ENCODE assay signal across 14 cellular contexts in genomic region chr5:157576678-157577077, GRCh38. TPM values are rescaled to one million over a fixed set of nuclear protein-coding genes. Genes with fewer than 3 reads are reported as not detected.
DNase-seq lines count a peak whose midpoint lies in the region; ATAC-seq lines count a peak whose summit lies in the region.
"Had no signal": no experiment of that assay in that cellular context is flagged by ENCODE, and none has a peak within 500 bp of the region (broad histone marks: within the 10 kb centered on the region; RNA-seq: fewer than 3 reads in every experiment).

No MANE protein-coding gene starts in this region.

- peaks cover 22% of the 10 kb centered on the region for H3K36me3 Mint-ChIP-seq in activated CD4-positive, alpha-beta T cell treated with anti-CD3 and anti-CD28 coated beads for 36 hours (ENCODE audit: low read depth)
- peaks cover 35% of the 10 kb centered on the region for H3K36me3 Mint-ChIP-seq in stimulated activated effector memory CD8-positive, alpha-beta T cell treated with anti-CD3 and anti-CD28 coated beads, Interleukin-12 subunit alpha, Interleukin-12 subunit beta, amount 100 ng/mL, for 72 hours

- H3K27ac Mint-ChIP-seq in activated CD4-positive, alpha-beta T cell treated with anti-CD3 and anti-CD28 coated beads for 36 hours, result no peak overlapping the region
- H3K27ac Mint-ChIP-seq in stimulated activated effector memory CD8-positive, alpha-beta T cell treated with anti-CD3 and anti-CD28 coated beads, Interleukin-12 subunit alpha, Interleukin-12 subunit beta, amount 100 ng/mL, for 72 hours, result no peak overlapping the region

- no peak for ATAC-seq in activated CD4-positive, alpha-beta T cell treated with anti-CD3 and anti-CD28 coated beads for 36 hours
- ATAC-seq in stimulated activated effector memory CD8-positive, alpha-beta T cell treated with anti-CD3 and anti-CD28 coated beads, Interleukin-12 subunit alpha, Interleukin-12 subunit beta, amount 100 ng/mL, for 72 hours, result no peak
- ATAC-seq in left lobe of liver, result no peak

- no peaks in the 10 kb centered on the region for H3K9me3 Mint-ChIP-seq in activated CD4-positive, alpha-beta T cell treated with anti-CD3 and anti-CD28 coated beads for 36 hours (ENCODE audit: low read depth)
- H3K9me3 Mint-ChIP-seq in stimulated activated effector memory CD8-positive, alpha-beta T cell treated with anti-CD3 and anti-CD28 coated beads, Interleukin-12 subunit alpha, Interleukin-12 subunit beta, amount 100 ng/mL, for 72 hours, result no peaks in the 10 kb centered on the region

- peak overlapping the region in 1 of 2 experiments; percentile 47 for H2BK12ac ChIP-seq in mesenchymal stem cell (ENCODE audit: low read length in 2 of 2)

- H3K36me3 ChIP-seq in SJSA1 (peaks cover 14% of the 10 kb centered on the region), mesenchymal stem cell (ENCODE audit: control insufficient read depth in 1 of 2, insufficient read depth in 2 of 2, low read depth in 1 of 2, low read length in 2 of 2) (no peaks in the 10 kb centered on the region)
- H3K36me3 ChIP-seq: colonic mucosa had no signal

- no peak overlapping the region for H3K9ac ChIP-seq in mesenchymal stem cell (ENCODE audit: low read length)

- H2AFZ ChIP-seq in mesenchymal stem cell (ENCODE audit: low read depth, low read length), result no peak overlapping the region

- H3K9me3 ChIP-seq in SJSA1 (replicated peaks) (no peaks in the 10 kb centered on the region), mesenchymal stem cell (ENCODE audit: control insufficient read depth, low read length) (no peaks in the 10 kb centered on the region)
- H3K9me3 ChIP-seq: colonic mucosa had no signal

- H3K18ac ChIP-seq in mesenchymal stem cell (ENCODE audit: low read depth in 1 of 2, low read length in 2 of 2), result no peak overlapping the region

- H3K27me3 ChIP-seq in SJSA1 (replicated peaks), result no peaks in the 10 kb centered on the region
- H3K27me3 ChIP-seq in mesenchymal stem cell (ENCODE audit: control insufficient read depth in 1 of 2, insufficient read depth in 1 of 2, low read length in 2 of 2), result peaks cover 0 to 8% of the 10 kb centered on the region in 2 experiments
- H3K27me3 ChIP-seq: colonic mucosa had no signal

- peak overlapping the region; percentile 5; the same call in 1 of the 2 replicates for H3K27ac ChIP-seq in SJSA1
- no peak overlapping the region for H3K27ac ChIP-seq in mesenchymal stem cell (ENCODE audit: low read length, poor library complexity, severe bottlenecking)
- H3K27ac ChIP-seq: RWPE1 had no signal

- H3K79me1 ChIP-seq in mesenchymal stem cell (replicated peaks; ENCODE audit: low read length, poor library complexity, severe bottlenecking), result no peaks in the 10 kb centered on the region

- DNase-seq in activated CD4-positive, alpha-beta T cell treated with anti-CD3 and anti-CD28 coated beads for 36 hours, result no peak
- no peak for DNase-seq in activated CD4-positive, alpha-beta T cell treated with anti-CD3 and anti-CD28 coated beads for 4 hours
- DNase-seq in SJSA1 (ENCODE audit: low read depth in 1 of 2, low spot score in 2 of 2) (no peak), mesenchymal stem cell (no peak), NK-92 (lab: John Stamatoyannopoulos, UW; ENCODE audit: unreplicated experiment) (no peak), NCI-H2171 treated with DMSO at 0.1 percent for 48 hours (lab: John Stamatoyannopoulos, UW) (no peak), left lobe of liver (ENCODE audit: low spot score) (no peak)
- DNase-seq in stimulated activated effector memory CD8-positive, alpha-beta T cell treated with anti-CD3 and anti-CD28 coated beads, Interleukin-12 subunit alpha, Interleukin-12 subunit beta, amount 100 ng/mL, for 72 hours (ENCODE audit: low spot score in 2 of 2), result no peak
- DNase-seq: anterior cingulate cortex, erythroblast, NCI-H2081 treated with DMSO at 0.1 percent for 48 hours, NCI-H526 treated with DMSO at 0.1 percent for 48 hours had no signal

- H3K23ac ChIP-seq in mesenchymal stem cell (ENCODE audit: low read length in 2 of 2), result no peak overlapping the region

- POLR2A ChIA-PET in activated CD4-positive, alpha-beta T cell treated with anti-CD3 and anti-CD28 coated beads for 36 hours (lab: Charles Lee), result no interaction called here

- H3K4me1 Mint-ChIP-seq in activated CD4-positive, alpha-beta T cell treated with anti-CD3 and anti-CD28 coated beads for 36 hours, result peaks cover 37% of the 10 kb centered on the region
- peaks cover 26% of the 10 kb centered on the region for H3K4me1 Mint-ChIP-seq in stimulated activated effector memory CD8-positive, alpha-beta T cell treated with anti-CD3 and anti-CD28 coated beads, Interleukin-12 subunit alpha, Interleukin-12 subunit beta, amount 100 ng/mL, for 72 hours

- H3K14ac ChIP-seq in mesenchymal stem cell (ENCODE audit: low read length in 2 of 2), result no peak overlapping the region

- no peak overlapping the region for H4K91ac ChIP-seq in mesenchymal stem cell (ENCODE audit: low read length)

- no peak overlapping the region for H2BK15ac ChIP-seq in mesenchymal stem cell (ENCODE audit: low read depth, poor library complexity, severe bottlenecking)

- peaks cover 58% of the 10 kb centered on the region for H3K4me1 ChIP-seq in SJSA1 (replicated peaks)
- H3K4me1 ChIP-seq in mesenchymal stem cell (ENCODE audit: control insufficient read depth, insufficient read depth, low read depth, low read length), result peaks cover 7% of the 10 kb centered on the region
- H3K4me1 ChIP-seq: colonic mucosa had no signal

- intact Hi-C loops in activated CD4-positive, alpha-beta T cell treated with anti-CD3 and anti-CD28 coated beads for 36 hours (cut with DNase I, micrococcal nuclease), result no loop called here

- peaks cover 4% of the 10 kb centered on the region for H3K27me3 Mint-ChIP-seq in activated CD4-positive, alpha-beta T cell treated with anti-CD3 and anti-CD28 coated beads for 36 hours

- H3K4me2 ChIP-seq in mesenchymal stem cell (ENCODE audit: low read length, poor library complexity, severe bottlenecking), result no peak overlapping the region

- CTCF ChIA-PET in activated CD4-positive, alpha-beta T cell treated with anti-CD3 and anti-CD28 coated beads for 36 hours (lab: Charles Lee), result interaction anchor here (0.6 to 1.0 kb wide), 2 partner anchors 112 to 142 kb away, joined by 3 to 4 read pairs; no protein-coding TSS in a partner anchor

- H3K4me3 ChIP-seq in SJSA1, result no peak overlapping the region
- no peak overlapping the region for H3K4me3 ChIP-seq in mesenchymal stem cell (ENCODE audit: insufficient read depth in 1 of 2, low read depth in 1 of 2, low read length in 2 of 2)

- WGBS in mesenchymal stem cell, result 84% methylated on average over 4 of the region's 4 CpGs

- H3K4ac ChIP-seq in mesenchymal stem cell (ENCODE audit: low read depth in 1 of 2, low read length in 2 of 2), result peak overlapping the region in 1 of 2 experiments; percentile 41

- no peak overlapping the region for H4K8ac ChIP-seq in mesenchymal stem cell (ENCODE audit: low read length)

- peak overlapping the region; percentile 32 for H2AK5ac ChIP-seq in mesenchymal stem cell (ENCODE audit: low read length, severe bottlenecking)

- H3K4me3 Mint-ChIP-seq in activated CD4-positive, alpha-beta T cell treated with anti-CD3 and anti-CD28 coated beads for 36 hours, result peak overlapping the region; percentile 85
- peak overlapping the region; percentile 99 for H3K4me3 Mint-ChIP-seq in stimulated activated effector memory CD8-positive, alpha-beta T cell treated with anti-CD3 and anti-CD28 coated beads, Interleukin-12 subunit alpha, Interleukin-12 subunit beta, amount 100 ng/mL, for 72 hours

- no peak overlapping the region for H2BK5ac ChIP-seq in mesenchymal stem cell (ENCODE audit: low read depth, low read length, poor library complexity, severe bottlenecking)

- H2BK120ac ChIP-seq in mesenchymal stem cell (ENCODE audit: low read depth, low read length), result no peak overlapping the region

RNA-seq across cellular contexts. Expression of gene ADAM19, which starts 1.1 kb away (rescaled TPM):
- total RNA-seq in activated CD4-positive, alpha-beta T cell treated with anti-CD3 and anti-CD28 coated beads for 36 hours, result 10 to 100 TPM; 63.6 to 69.5 TPM
- total RNA-seq in SJSA1 (2014; rRNA removed; shearing (Covaris generic)), result 30.0 and 48.7 TPM in 2 replicates
- polyA plus RNA-seq in mesenchymal stem cell (2013, experiment 1 of 2), result 57.9 TPM
- 57.0 TPM for polyA plus RNA-seq in mesenchymal stem cell (2013, experiment 2 of 2)
- total RNA-seq in left lobe of liver, result 2.9 TPM
